ENCODE assay signal across 8 cellular contexts in genomic region chr19:58182989-58183821, GRCh38. TPM values are rescaled to one million over a fixed set of nuclear protein-coding genes. Genes with fewer than 3 reads are reported as not detected.
A peak's percentile ranks its signal among the peaks of the same experiment; 100 is the strongest.
DNase-seq lines count a peak whose midpoint lies in the region; ATAC-seq and TF ChIP-seq lines count a peak whose summit lies in the region.

Gene ZNF274, plus strand, starts transcription at chr19:58183061. Its CDS starts 905 bp downstream, at chr19:58183966.

- H4K20me1 ChIP-seq in hepatocyte (ENCODE audit: insufficient read depth, poor library complexity, severe bottlenecking): no peaks in the 10 kb centered on the region

- DNase-seq in NCI-H187 treated with DMSO at 0.1 percent for 48 hours (lab: John Stamatoyannopoulos, UW) (peak; percentile 11), T-helper 9 cell (peak; percentile 92), astrocyte of the cerebellum (ENCODE audit: low read depth) (peak; percentile 66), hepatocyte (ENCODE audit: low spot score) (peak; percentile 97), retina (peak; percentile 99), cortex of kidney (lab: John Stamatoyannopoulos, UW) (no peak)

- peaks cover 29% of the 10 kb centered on the region for H3K79me2 ChIP-seq in hepatocyte

- no peaks in the 10 kb centered on the region for H3K27me3 ChIP-seq in hepatocyte

- no peak for TF ChIP-seq CTCF in astrocyte of the cerebellum (IDR thresholded peaks at IDR 0.05; ENCODE audit: low read depth, low read length, missing control alignments)
- TF ChIP-seq CTCF in hepatocyte (IDR thresholded peaks at IDR 0.05; ENCODE audit: poor library complexity): no peak

- H3K4me2 ChIP-seq in hepatocyte: peak within 1 kb of the TSS; percentile 81

- no peaks in the 10 kb centered on the region for H3K4me1 ChIP-seq in hepatocyte (ENCODE audit: insufficient read depth)

- H3K4me3 ChIP-seq in astrocyte of the cerebellum (ENCODE audit: low read depth, low read length) (peak within 1 kb of the TSS; percentile 82), hepatocyte (peak within 1 kb of the TSS; percentile 89)

- H3K9me2 ChIP-seq in hepatocyte (replicated peaks; ENCODE audit: insufficient read depth): no peaks in the 10 kb centered on the region

- in situ Hi-C loops in astrocyte of the cerebellum (cut with HindIII; ENCODE audit: low sequenced_read_pairs): no loop called here

- peaks cover 73% of the 10 kb centered on the region for H3K9me3 ChIP-seq in hepatocyte (ENCODE audit: low read depth)

- peak within 1 kb of the TSS; percentile 95 for H2AFZ ChIP-seq in hepatocyte

- peaks cover 19% of the 10 kb centered on the region for H3K36me3 ChIP-seq in hepatocyte (replicated peaks; ENCODE audit: insufficient read depth, low read depth)

- peak; percentile 87 for ATAC-seq in GM18502 (IDR thresholded peaks at IDR 0.05; ENCODE audit: poor library complexity, unreplicated experiment)
- ATAC-seq in HG02870 (IDR thresholded peaks at IDR 0.05; ENCODE audit: unreplicated experiment): peak; percentile 70

- 1% methylated on average over 74 of the region's 80 CpGs for WGBS in hepatocyte (ENCODE audit: low lambda C conversion rate, missing lambda C conversion rate)

- H3K27ac ChIP-seq in hepatocyte: peak within 1 kb of the TSS; percentile 100

RNA-seq across cellular contexts. Expression of gene ZNF274, which starts in this region (rescaled TPM):
- total RNA-seq in hepatocyte: 28.1 and 28.8 TPM in 2 replicates
- polyA plus RNA-seq in hepatocyte: 29.0 and 30.8 TPM in 2 replicates
